Comparison of ENCODE assay signal across 1 cellular context in genomic region chr3:98099848-98100247, GRCh38.
TF ChIP-seq lines count a peak whose summit lies in the region.

No MANE protein-coding gene starts in this region.

TF ChIP-seq in K562, 482 proteins besides CTCF, POLR2A, EP300 and RAD21 (continued from another document):
- TF ChIP-seq, protein P1, sequence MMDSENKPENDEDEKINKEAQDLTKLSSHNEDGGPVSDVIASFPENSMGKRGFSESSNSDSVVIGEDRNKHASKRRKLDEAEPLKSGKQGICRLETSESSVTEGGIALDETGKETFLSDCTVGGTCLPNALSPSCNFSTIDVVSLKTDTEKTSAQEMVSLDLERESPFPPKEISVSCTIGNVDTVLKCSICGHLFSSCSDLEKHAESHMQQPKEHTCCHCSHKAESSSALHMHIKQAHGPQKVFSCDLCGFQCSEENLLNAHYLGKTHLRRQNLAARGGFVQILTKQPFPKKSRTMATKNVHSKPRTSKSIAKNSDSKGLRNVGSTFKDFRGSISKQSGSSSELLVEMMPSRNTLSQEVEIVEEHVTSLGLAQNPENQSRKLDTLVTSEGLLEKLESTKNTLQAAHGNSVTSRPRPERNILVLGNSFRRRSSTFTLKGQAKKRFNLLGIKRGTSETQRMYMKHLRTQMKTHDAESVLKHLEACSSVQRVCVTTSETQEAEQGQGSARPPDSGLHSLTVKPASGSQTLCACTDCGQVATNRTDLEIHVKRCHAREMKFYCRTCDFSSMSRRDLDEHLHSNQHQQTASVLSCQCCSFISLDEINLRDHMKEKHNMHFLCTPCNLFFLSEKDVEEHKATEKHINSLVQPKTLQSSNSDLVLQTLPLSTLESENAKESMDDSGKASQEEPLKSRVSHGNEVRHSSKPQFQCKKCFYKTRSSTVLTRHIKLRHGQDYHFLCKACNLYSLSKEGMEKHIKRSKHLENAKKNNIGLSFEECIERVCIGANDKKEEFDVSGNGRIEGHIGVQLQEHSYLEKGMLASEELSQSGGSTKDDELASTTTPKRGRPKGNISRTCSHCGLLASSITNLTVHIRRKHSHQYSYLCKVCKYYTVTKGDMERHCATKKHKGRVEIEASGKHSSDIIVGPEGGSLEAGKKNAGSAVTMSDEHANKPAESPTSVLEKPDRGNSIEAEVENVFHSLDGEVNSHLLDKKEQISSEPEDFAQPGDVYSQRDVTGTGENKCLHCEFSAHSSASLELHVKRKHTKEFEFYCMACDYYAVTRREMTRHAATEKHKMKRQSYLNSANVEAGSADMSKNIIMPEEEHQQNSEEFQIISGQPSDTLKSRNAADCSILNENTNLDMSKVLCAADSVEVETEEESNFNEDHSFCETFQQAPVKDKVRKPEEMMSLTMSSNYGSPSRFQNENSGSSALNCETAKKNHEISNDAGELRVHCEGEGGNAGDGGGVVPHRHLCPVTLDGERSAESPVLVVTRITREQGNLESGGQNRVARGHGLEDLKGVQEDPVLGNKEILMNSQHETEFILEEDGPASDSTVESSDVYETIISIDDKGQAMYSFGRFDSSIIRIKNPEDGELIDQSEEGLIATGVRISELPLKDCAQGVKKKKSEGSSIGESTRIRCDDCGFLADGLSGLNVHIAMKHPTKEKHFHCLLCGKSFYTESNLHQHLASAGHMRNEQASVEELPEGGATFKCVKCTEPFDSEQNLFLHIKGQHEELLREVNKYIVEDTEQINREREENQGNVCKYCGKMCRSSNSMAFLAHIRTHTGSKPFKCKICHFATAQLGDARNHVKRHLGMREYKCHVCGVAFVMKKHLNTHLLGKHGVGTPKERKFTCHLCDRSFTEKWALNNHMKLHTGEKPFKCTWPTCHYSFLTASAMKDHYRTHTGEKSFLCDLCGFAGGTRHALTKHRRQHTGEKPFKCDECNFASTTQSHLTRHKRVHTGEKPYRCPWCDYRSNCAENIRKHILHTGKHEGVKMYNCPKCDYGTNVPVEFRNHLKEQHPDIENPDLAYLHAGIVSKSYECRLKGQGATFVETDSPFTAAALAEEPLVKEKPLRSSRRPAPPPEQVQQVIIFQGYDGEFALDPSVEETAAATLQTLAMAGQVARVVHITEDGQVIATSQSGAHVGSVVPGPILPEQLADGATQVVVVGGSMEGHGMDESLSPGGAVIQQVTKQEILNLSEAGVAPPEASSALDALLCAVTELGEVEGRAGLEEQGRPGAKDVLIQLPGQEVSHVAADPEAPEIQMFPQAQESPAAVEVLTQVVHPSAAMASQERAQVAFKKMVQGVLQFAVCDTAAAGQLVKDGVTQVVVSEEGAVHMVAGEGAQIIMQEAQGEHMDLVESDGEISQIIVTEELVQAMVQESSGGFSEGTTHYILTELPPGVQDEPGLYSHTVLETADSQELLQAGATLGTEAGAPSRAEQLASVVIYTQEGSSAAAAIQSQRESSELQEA (IDR thresholded peaks at IDR 0.05; ENCODE audit: low read depth): no peak
- TF ChIP-seq NFIX (CRISPR knock-in tag; IDR thresholded peaks at IDR 0.05; ENCODE audit: low read depth): peak; percentile 76
